13 cellular contexts compared by ENCODE assay signal in genomic region chr1:223153177-223154119, GRCh38. TPM values are rescaled to one million over a fixed set of nuclear protein-coding genes. Genes with fewer than 3 reads are reported as not detected.
A peak's percentile ranks its signal among the peaks of the same experiment; 100 is the strongest.
DNase-seq lines count a peak whose midpoint lies in the region; ATAC-seq, FAIRE-seq and TF ChIP-seq lines count a peak whose summit lies in the region.
"Had no signal": no experiment of that assay in that cellular context is flagged by ENCODE, and none has a peak within 500 bp of the region (broad histone marks: within the 10 kb centered on the region; RNA-seq: fewer than 3 reads in every experiment).

No MANE protein-coding gene starts in this region.

- H3K9me3 ChIP-seq in BLaER1 (peaks cover 4% of the 10 kb centered on the region; the same call in 1 of the 2 replicates), HCT116 (ENCODE audit: control insufficient read depth in 1 of 2, insufficient read depth in 1 of 2, low read depth in 1 of 2, low read length in 2 of 2) (no peaks in the 10 kb centered on the region), endothelial cell of umbilical vein (replicated peaks; ENCODE audit: control insufficient read depth, insufficient read depth, low read length) (no peaks in the 10 kb centered on the region), uterus (no peaks in the 10 kb centered on the region)
- H3K9me3 ChIP-seq: mucosa of descending colon, prostate gland had no signal

- FAIRE-seq in endothelial cell of umbilical vein (lab: Jason Lieb, UNC), result peak; percentile 63

- H2AFZ ChIP-seq in HCT116 (ENCODE audit: low read depth, low read length, poor library complexity, severe bottlenecking) (no peak overlapping the region), endothelial cell of umbilical vein (ENCODE audit: low read depth, low read length) (peak overlapping the region; percentile 17)

- H3K4me1 ChIP-seq in BLaER1, result peaks cover 14% of the 10 kb centered on the region
- peaks cover 0 to 7% of the 10 kb centered on the region in 2 experiments; a peak in 1 of 4 replicates for H3K4me1 ChIP-seq in HCT116 (ENCODE audit: control insufficient read depth in 1 of 2, insufficient read depth in 2 of 2, low read length in 2 of 2)
- peaks cover 12% of the 10 kb centered on the region for H3K4me1 ChIP-seq in endothelial cell of umbilical vein (ENCODE audit: control insufficient read depth, extremely low read depth, insufficient read depth, low read length)
- no peaks in the 10 kb centered on the region for H3K4me1 ChIP-seq in uterus
- H3K4me1 ChIP-seq: prostate gland had no signal

- TF ChIP-seq RAD21 in HCT116 (IDR thresholded peaks at IDR 0.05; ENCODE audit: low read depth), result no peak

- no peaks in the 10 kb centered on the region for H3K27me3 ChIP-seq in BLaER1
- no peaks in the 10 kb centered on the region for H3K27me3 ChIP-seq in HCT116 (ENCODE audit: insufficient read depth, low read length)
- H3K27me3 ChIP-seq in endothelial cell of umbilical vein (ENCODE audit: control insufficient read depth in 2 of 2, insufficient read depth in 2 of 2, low read length in 2 of 2), result peaks cover 0 to 3% of the 10 kb centered on the region in 2 experiments
- no peaks in the 10 kb centered on the region for H3K27me3 ChIP-seq in uterus

- TF ChIP-seq CTCF in HCT116 (IDR thresholded peaks at IDR 0.05 in 2 of 3, conservative IDR thresholded peaks at IDR 0.05 in 1 of 3; ENCODE audit: borderline replicate concordance in 1 of 3, insufficient read depth in 1 of 3, low read depth in 2 of 3, low read length in 2 of 3) (no peak), endothelial cell of umbilical vein (IDR thresholded peaks at IDR 0.05; ENCODE audit: extremely low read depth in 1 of 2, insufficient read depth in 1 of 2, low read depth in 1 of 2, low read length in 2 of 2) (no peak), uterus (IDR thresholded peaks at IDR 0.05) (no peak)

- H3K4me3 ChIP-seq in BLaER1, result no peak overlapping the region
- H3K4me3 ChIP-seq in HCT116 (replicated peaks in 1 of 2; ENCODE audit: low read depth in 1 of 2, low read length in 2 of 2), result no peak overlapping the region
- no peak overlapping the region for H3K4me3 ChIP-seq in endothelial cell of umbilical vein (replicated peaks in 1 of 3; ENCODE audit: insufficient read depth in 1 of 3, low read depth in 1 of 3, low read length in 3 of 3)
- H3K4me3 ChIP-seq in uterus, result no peak overlapping the region
- H3K4me3 ChIP-seq: mucosa of descending colon, prostate gland had no signal

- CTCF ChIA-PET in HCT116 (lab: Charles Lee), result no interaction called here
- CTCF ChIA-PET in endothelial cell of umbilical vein (lab: Charles Lee), result interaction anchor here (0.7 to 2.3 kb wide), 3 partner anchors 10 to 64 kb away, joined by 3 to 12 read pairs (median 4); partner anchors contain the start of gene TLR5

- intact Hi-C loops in HCT116 (cut with micrococcal nuclease), result no loop called here
- intact Hi-C loops in endothelial cell of umbilical vein (cut with micrococcal nuclease), result no loop called here
- intact Hi-C loops in uterus (cut with DNase I; ENCODE audit: low total_unique reads), result no loop called here

- H3K79me2 ChIP-seq in HCT116 (ENCODE audit: insufficient read depth, low read length), result no peaks in the 10 kb centered on the region
- H3K79me2 ChIP-seq in endothelial cell of umbilical vein (ENCODE audit: control insufficient read depth, insufficient read depth, low read length), result no peaks in the 10 kb centered on the region

- TF ChIP-seq POLR2A in HCT116 (IDR thresholded peaks at IDR 0.05; ENCODE audit: borderline replicate concordance, extremely low read depth, insufficient read depth, insufficient read length), result no peak
- TF ChIP-seq POLR2A in endothelial cell of umbilical vein (IDR thresholded peaks at IDR 0.05; ENCODE audit: low read depth, low read length), result no peak
- no peak for TF ChIP-seq POLR2A in uterus (IDR thresholded peaks at IDR 0.05)

- dilution Hi-C loops in endothelial cell of umbilical vein (cut with MboI; ENCODE audit: extremely low pct_ligation_motif_present, low sequenced_read_pairs), result no loop called here

- POLR2A ChIA-PET in HCT116 (lab: Charles Lee), result no interaction called here
- POLR2A ChIA-PET in endothelial cell of umbilical vein (lab: Charles Lee), result no interaction called here

- no peak overlapping the region for H3K9ac ChIP-seq in BLaER1
- H3K9ac ChIP-seq in HCT116 (ENCODE audit: low read length), result no peak overlapping the region
- no peak overlapping the region for H3K9ac ChIP-seq in endothelial cell of umbilical vein (replicated peaks; ENCODE audit: extremely low read depth, insufficient read depth, low read length)

- H3K36me3 ChIP-seq in BLaER1, result no peaks in the 10 kb centered on the region
- no peaks in the 10 kb centered on the region for H3K36me3 ChIP-seq in HCT116 (ENCODE audit: control insufficient read depth in 1 of 2, insufficient read depth in 2 of 2, low read length in 2 of 2)
- H3K36me3 ChIP-seq in endothelial cell of umbilical vein (ENCODE audit: control insufficient read depth in 2 of 2, extremely low read depth in 1 of 2, insufficient read depth in 2 of 2, low read length in 2 of 2), result no peaks in the 10 kb centered on the region
- H3K36me3 ChIP-seq in uterus, result no peaks in the 10 kb centered on the region
- H3K36me3 ChIP-seq: prostate gland had no signal

- RAD21 ChIA-PET in HCT116 (lab: Charles Lee; ENCODE audit: low non-redundant PET in 1 of 2, low total read pairs in 2 of 2, uncharacterized antibody in 2 of 2, unreplicated experiment in 2 of 2), result no interaction called here

- no peak for DNase-seq in HCT116 (ENCODE audit: low read depth, low spot score)
- peak; percentile 8 for DNase-seq in SIG-M5 (lab: John Stamatoyannopoulos, UW)
- DNase-seq in endothelial cell of umbilical vein (ENCODE audit: low read depth, low spot score), result peak; percentile 72
- DNase-seq in HuH-7 (ENCODE audit: low spot score), result no peak
- DNase-seq in OCI-M2 (lab: John Stamatoyannopoulos, UW; ENCODE audit: unreplicated experiment), result no peak
- no peak for DNase-seq in uterus
- no peak for DNase-seq in D341Med (ENCODE audit: low spot score)
- DNase-seq: activated CD8-positive, alpha-beta memory T cell treated with anti-CD3 and anti-CD28 coated beads, Interleukin-2, amount 50 U/mL, for 4 hours; mucosa of descending colon; NCI-H187; stimulated activated CD4-positive, alpha-beta T cell treated with anti-CD3 and anti-CD28 coated beads, Interleukin-2, amount 100 ng/mL, for 48 hours had no signal

- no peaks in the 10 kb centered on the region for H4K20me1 ChIP-seq in BLaER1
- no peaks in the 10 kb centered on the region for H4K20me1 ChIP-seq in HCT116 (ENCODE audit: insufficient read depth)
- H4K20me1 ChIP-seq in endothelial cell of umbilical vein (replicated peaks; ENCODE audit: control insufficient read depth, extremely low read depth, insufficient read depth, low read length), result no peaks in the 10 kb centered on the region

- BruUV-seq in HCT116 (replicated peaks; lab: Mats Ljungman, UMichigan), result no TSS peak
- BruUV-seq in endothelial cell of umbilical vein (replicated peaks; lab: Mats Ljungman, UMichigan), result no TSS peak

- H3K27ac ChIP-seq in BLaER1 (peak overlapping the region; percentile 50), HCT116 (ENCODE audit: low read depth, low read length) (no peak overlapping the region), endothelial cell of umbilical vein (ENCODE audit: insufficient read depth, low read depth, low read length) (peak overlapping the region; percentile 10), uterus (no peak overlapping the region)
- H3K27ac ChIP-seq: prostate gland had no signal

- no peak for ATAC-seq in HCT116
- ATAC-seq: mucosa of descending colon had no signal

- H3K4me2 ChIP-seq in BLaER1 (peak overlapping the region; percentile 71), HCT116 (ENCODE audit: low read length) (peak overlapping the region; percentile 4; the same call in 1 of the 2 replicates), endothelial cell of umbilical vein (ENCODE audit: insufficient read depth, low read length) (peak overlapping the region; percentile 5)

- H3K9me1 ChIP-seq in endothelial cell of umbilical vein (replicated peaks; ENCODE audit: control insufficient read depth, extremely low read depth, insufficient read depth, low read length), result no peaks in the 10 kb centered on the region

- H3K9me2 ChIP-seq in HCT116 (ENCODE audit: insufficient read depth), result no peaks in the 10 kb centered on the region

TF ChIP-seq in HCT116, 20 proteins besides CTCF, POLR2A, EP300 and RAD21 (continues in another document):
- TF ChIP-seq FOSL1 (IDR thresholded peaks at IDR 0.05; ENCODE audit: low read depth) (0 out of 2 replicates have a peak, but pooled peaks have one; percentile 9), CEBPB (IDR thresholded peaks at IDR 0.05; ENCODE audit: low read depth) (no peak), ZNF274 (IDR thresholded peaks at IDR 0.05; ENCODE audit: low read depth, low read length) (no peak)

TF ChIP-seq in endothelial cell of umbilical vein, 7 proteins besides CTCF, POLR2A, EP300 and RAD21:
- peak; percentile 88 for TF ChIP-seq JUN (IDR thresholded peaks at IDR 0.05; ENCODE audit: borderline replicate concordance, insufficient read depth, insufficient read length, low read depth)
- TF ChIP-seq POLR2AphosphoS5 (IDR thresholded peaks at IDR 0.05; ENCODE audit: insufficient read depth, low read depth, low read length), result no peak
- no peak for TF ChIP-seq GATA2 (IDR thresholded peaks at IDR 0.05; ENCODE audit: insufficient read depth, insufficient read length, low read depth, low read length)
- no peak for TF ChIP-seq MYC (IDR thresholded peaks at IDR 0.05; ENCODE audit: low read depth, low read length)
- TF ChIP-seq MAX (IDR thresholded peaks at IDR 0.05; ENCODE audit: insufficient read depth, insufficient read length), result no peak
- peak; percentile 87 for TF ChIP-seq FOS (IDR thresholded peaks at IDR 0.05; ENCODE audit: borderline replicate concordance, insufficient read depth, low read length)
- TF ChIP-seq EZH2 (IDR thresholded peaks at IDR 0.05; ENCODE audit: borderline replicate concordance, low read depth, low read length, severe bottlenecking), result no peak

RNA-seq across cellular contexts. Expression of gene TLR5, which starts 10.4 kb away (rescaled TPM):
- total RNA-seq in HCT116 (2021; ENCODE audit: unreplicated experiment) (1.2 TPM), endothelial cell of umbilical vein (0.15 and 0.16 TPM in 2 replicates), uterus (10 to 100 TPM in 1 of 4 donors, 1 to 10 TPM in 3; 7.6 to 16.4 (median 8.9) TPM)
- polyA plus RNA-seq in HCT116 (2012), result 1.1 and 1.5 TPM in 2 replicates
- polyA plus RNA-seq in endothelial cell of umbilical vein, result 0.11 and 0.25 TPM in 2 replicates
- 0.08 and 0.10 TPM in 2 replicates for polyA plus RNA-seq in endothelial cell of umbilical vein (2011; cell fraction: cytosol; rRNA removed)
- 0.11 and 0.58 TPM in 2 replicates for polyA plus RNA-seq in endothelial cell of umbilical vein (2011; cell fraction: nucleus; rRNA removed)
- 0.04 and 0.05 TPM in 2 replicates for polyA plus RNA-seq in endothelial cell of umbilical vein (2012)
- polyA minus RNA-seq in endothelial cell of umbilical vein, result 0.32 and 0.36 TPM in 2 replicates
- not detected for polyA minus RNA-seq in endothelial cell of umbilical vein (2011; cell fraction: cytosol; rRNA and poly(A)+ RNA removed)
- 0.67 and 0.96 TPM in 2 replicates for polyA minus RNA-seq in endothelial cell of umbilical vein (2011; cell fraction: nucleus; rRNA and poly(A)+ RNA removed)

Comparison
In these comparisons a context has a peak if more than half of its experiments do, and no peak if none do; other contexts are left out.
1. H3K27ac ChIP-seq: peak in BLaER1 (single experiment) and endothelial cell of umbilical vein (single experiment); none in HCT116 (single experiment) and uterus (0 of 2).
2. H3K4me2 ChIP-seq: peak in every context shown above with its lines; median percentile 71 in BLaER1; 5 in endothelial cell of umbilical vein; 4 in HCT116.
3. DNase-seq: peak in SIG-M5 (single experiment) and endothelial cell of umbilical vein (single experiment); none in HCT116 (single experiment), HuH-7 (single experiment), OCI-M2 (single experiment), uterus (0 of 2) and D341Med (single experiment).